Comparison of ENCODE assay signal across 3 cellular contexts in the genomic region with DNA sequence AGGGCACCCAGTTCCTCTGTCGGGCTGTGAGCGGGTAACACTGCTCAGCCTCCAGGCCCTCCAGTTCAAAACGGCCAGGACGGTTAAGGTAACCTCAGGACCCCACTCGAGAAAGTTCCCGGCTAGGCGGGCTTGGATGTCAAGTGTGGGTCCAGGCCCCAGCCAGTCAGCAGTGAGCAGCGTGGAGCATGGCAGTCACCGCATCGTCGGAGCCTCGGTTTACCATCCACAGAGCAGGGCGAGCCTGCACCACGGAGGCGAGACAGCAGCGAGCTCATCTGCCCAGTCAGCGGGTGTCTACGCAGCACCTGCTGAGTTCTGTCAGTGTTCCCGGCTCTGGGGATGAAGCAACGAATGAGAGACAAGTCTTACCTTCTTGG.
"Had no signal": no experiment of that assay in that cellular context is flagged by ENCODE, and none has a peak within 500 bp of the region (broad histone marks: within the 10 kb centered on the region; RNA-seq: fewer than 3 reads in every experiment).

No MANE protein-coding gene starts in this region.

- DNase-seq: GDM1, GF-D8 had no signal

- H3K4me3 ChIP-seq: GM12878 had no signal
